In genomic region chr14:95522116-95522515, GRCh38 we compare ENCODE assay signal across 19 cellular contexts. TPM values are rescaled to one million over a fixed set of nuclear protein-coding genes. Genes with fewer than 3 reads are reported as not detected.
A peak's percentile ranks its signal among the peaks of the same experiment; 100 is the strongest.
DNase-seq lines count a peak whose midpoint lies in the region; ATAC-seq, FAIRE-seq and TF ChIP-seq lines count a peak whose summit lies in the region.
"Had no signal": no experiment of that assay in that cellular context is flagged by ENCODE, and none has a peak within 500 bp of the region (broad histone marks: within the 10 kb centered on the region; RNA-seq: fewer than 3 reads in every experiment).

No MANE protein-coding gene starts in this region.

- H3K4me1 Mint-ChIP-seq in activated CD8-positive, alpha-beta T cell treated with anti-CD3 and anti-CD28 coated beads, Interleukin-2, amount 10 ng/mL, durations not matched to agents 7 days and 5 days (ENCODE audit: low read depth) = peaks cover 94% of the 10 kb centered on the region
- peaks cover 68 to 69% of the 10 kb centered on the region in 2 donors for H3K4me1 Mint-ChIP-seq in immature natural killer cell

- no peak for ATAC-seq in activated CD8-positive, alpha-beta T cell treated with anti-CD3 and anti-CD28 coated beads, Interleukin-2, amount 10 ng/mL, durations not matched to agents 7 days and 5 days
- ATAC-seq: left lung had no signal

- DNase-seq in CD1c-positive myeloid dendritic cell (ENCODE audit: extremely low spot score) (peak; percentile 26), immature natural killer cell (no peak), D721Med (ENCODE audit: insufficient read length, low spot score) (no peak), DMS 273 treated with DMSO at 0.1 percent for 48 hours (lab: John Stamatoyannopoulos, UW) (no peak), foreskin melanocyte (no peak), DMS53 (lab: John Stamatoyannopoulos, UW) (no peak)
- DNase-seq in activated CD8-positive, alpha-beta T cell treated with anti-CD3 and anti-CD28 coated beads, Interleukin-2, amount 10 ng/mL, durations not matched to agents 7 days and 5 days = no peak
- DNase-seq: activated T-cell treated with anti-CD3 and anti-CD28 coated beads for 4 hours, anterior cingulate cortex, BE2C, EL, Kasumi-1, left lung, NCI-H1105 treated with DMSO at 0.1 percent for 48 hours, NCI-H774, posterior cingulate gyrus, spleen, upper lobe of left lung had no signal

- peaks cover 100% of the 10 kb centered on the region for H3K4me1 ChIP-seq in BLaER1

- no peaks in the 10 kb centered on the region for H3K27me3 ChIP-seq in BLaER1
- H3K27me3 ChIP-seq: BE2C, left lung, spleen, upper lobe of left lung had no signal

- no peaks in the 10 kb centered on the region for H3K27me3 Mint-ChIP-seq in activated CD8-positive, alpha-beta T cell treated with anti-CD3 and anti-CD28 coated beads, Interleukin-2, amount 10 ng/mL, durations not matched to agents 7 days and 5 days (ENCODE audit: low read depth)
- H3K27me3 Mint-ChIP-seq in immature natural killer cell (ENCODE audit: low read depth in 3 of 3) = no peaks in the 10 kb centered on the region

- peak overlapping the region; percentile 69 for H3K4me3 Mint-ChIP-seq in activated CD8-positive, alpha-beta T cell treated with anti-CD3 and anti-CD28 coated beads, Interleukin-2, amount 10 ng/mL, durations not matched to agents 7 days and 5 days
- H3K4me3 Mint-ChIP-seq in immature natural killer cell = peak overlapping the region in 1 of 5 donors; percentile 76

- FAIRE-seq in D721Med (lab: Jason Lieb, UNC) = no peak

- H3K9me3 Mint-ChIP-seq in activated CD8-positive, alpha-beta T cell treated with anti-CD3 and anti-CD28 coated beads, Interleukin-2, amount 10 ng/mL, durations not matched to agents 7 days and 5 days (ENCODE audit: insufficient read depth) = no peaks in the 10 kb centered on the region
- no peaks in the 10 kb centered on the region for H3K9me3 Mint-ChIP-seq in immature natural killer cell

- peak overlapping the region; percentile 90 for H3K27ac ChIP-seq in BLaER1

- 0 out of 2 replicates have a peak overlapping the region, but pooled peaks have one; percentile 64 for H3K4me3 ChIP-seq in BLaER1
- H3K4me3 ChIP-seq: left lung, upper lobe of left lung had no signal

- CTCF ChIA-PET in activated CD8-positive, alpha-beta T cell treated with anti-CD3 and anti-CD28 coated beads, Interleukin-2, amount 10 ng/mL, durations not matched to agents 7 days and 5 days (lab: Charles Lee) = interaction anchor here (2.5 to 15.0 kb wide), 5 partner anchors 12 to 80 kb away, joined by 8 to 199 read pairs (median 22); partner anchors contain the start of genes GLRX5 and SYNE3

- peak overlapping the region; percentile 95 for H3K27ac Mint-ChIP-seq in activated CD8-positive, alpha-beta T cell treated with anti-CD3 and anti-CD28 coated beads, Interleukin-2, amount 10 ng/mL, durations not matched to agents 7 days and 5 days
- peak overlapping the region; percentile 69 to 94 (median 88) for H3K27ac Mint-ChIP-seq in immature natural killer cell

- no peaks in the 10 kb centered on the region for H3K9me3 ChIP-seq in BLaER1
- H3K9me3 ChIP-seq: BE2C, left lung, spleen, upper lobe of left lung had no signal

- peaks cover 9% of the 10 kb centered on the region for H3K36me3 Mint-ChIP-seq in activated CD8-positive, alpha-beta T cell treated with anti-CD3 and anti-CD28 coated beads, Interleukin-2, amount 10 ng/mL, durations not matched to agents 7 days and 5 days (ENCODE audit: low read depth)
- no peaks in the 10 kb centered on the region for H3K36me3 Mint-ChIP-seq in immature natural killer cell

- H3K9ac ChIP-seq in BLaER1 = peak overlapping the region; percentile 84

- H3K36me3 ChIP-seq in BLaER1 = no peaks in the 10 kb centered on the region
- H3K36me3 ChIP-seq: BE2C, left lung, spleen, upper lobe of left lung had no signal

- no peaks in the 10 kb centered on the region for H4K20me1 ChIP-seq in BLaER1

- H3K4me2 ChIP-seq in BLaER1 = peak overlapping the region; percentile 96

- TF ChIP-seq CTCF in D721Med (IDR thresholded peaks at IDR 0.05; ENCODE audit: insufficient read depth, missing control alignments) = no peak

- POLR2A ChIA-PET in activated CD8-positive, alpha-beta T cell treated with anti-CD3 and anti-CD28 coated beads, Interleukin-2, amount 10 ng/mL, durations not matched to agents 7 days and 5 days (lab: Charles Lee) = interaction anchor here (1.0 to 3.4 kb wide), 5 partner anchors 12 to 69 kb away, joined by 3 to 60 read pairs (median 9); partner anchors contain the start of gene GLRX5

RNA-seq across cellular contexts. Expression of gene SYNE3, which starts 5.7 kb away (rescaled TPM):
- 10 to 100 TPM; 91.5 TPM for total RNA-seq in activated CD8-positive, alpha-beta T cell treated with anti-CD3 and anti-CD28 coated beads, Interleukin-2, amount 10 ng/mL, durations not matched to agents 7 days and 5 days
- 1 to 10 TPM in 2 of 3 donors, not detected in 1; 1.0 to 1.4 TPM for polyA plus RNA-seq in immature natural killer cell

RNA-seq across cellular contexts. Expression of gene GLRX5, which starts 12.7 kb away (rescaled TPM):
- 10 to 100 TPM; 52.8 to 54.6 TPM for total RNA-seq in activated CD8-positive, alpha-beta T cell treated with anti-CD3 and anti-CD28 coated beads, Interleukin-2, amount 10 ng/mL, durations not matched to agents 7 days and 5 days
- polyA plus RNA-seq in immature natural killer cell = 10 to 100 TPM; 54.5 to 87.1 (median 81.7) TPM
